8 cellular contexts compared by ENCODE assay signal in the genomic region with DNA sequence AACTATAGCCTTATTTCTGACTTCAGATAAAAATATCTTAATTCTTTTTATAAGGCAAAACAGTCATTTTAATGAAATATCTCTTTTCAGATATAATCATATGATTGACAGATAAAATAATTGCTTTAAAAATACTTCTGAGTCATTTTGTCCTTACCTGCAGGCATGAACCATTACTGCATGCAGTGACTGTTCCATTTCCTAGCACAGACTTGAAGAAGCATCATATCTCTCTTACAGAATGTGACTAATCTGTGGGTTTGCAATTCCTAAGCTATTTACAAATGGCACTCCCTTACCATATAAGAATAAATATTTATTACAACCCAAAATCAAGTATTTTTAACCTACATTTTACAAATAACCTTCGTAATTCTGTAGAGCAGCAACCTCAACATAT.
A peak's percentile ranks its signal among the peaks of the same experiment; 100 is the strongest.
DNase-seq lines count a peak whose midpoint lies in the region; ATAC-seq, FAIRE-seq and TF ChIP-seq lines count a peak whose summit lies in the region.

No MANE protein-coding gene starts in this region.

- ATAC-seq in HG03342 (IDR thresholded peaks at IDR 0.05; ENCODE audit: unreplicated experiment) (peak; percentile 40), GM23338 (no peak), GM21423 (IDR thresholded peaks at IDR 0.05; ENCODE audit: unreplicated experiment) (no peak)
- ATAC-seq in activated naive CD8-positive, alpha-beta T cell treated with anti-CD3 and anti-CD28 coated beads, Interleukin-2, amount 50 U/mL, for 24 hours, result peak; percentile 89

- no peaks in the 10 kb centered on the region for H3K9me3 Mint-ChIP-seq in activated naive CD8-positive, alpha-beta T cell treated with anti-CD3 and anti-CD28 coated beads, Interleukin-2, amount 50 U/mL, for 24 hours
- no peaks in the 10 kb centered on the region for H3K9me3 Mint-ChIP-seq in GM23338

- H3K27me3 ChIP-seq in GM06990 (replicated peaks; ENCODE audit: control insufficient read depth, insufficient read depth, low read length) (no peaks in the 10 kb centered on the region), GM23338 (ENCODE audit: insufficient read depth) (no peaks in the 10 kb centered on the region)

- FAIRE-seq in islet of Langerhans (lab: Jason Lieb, UNC), result peak; percentile 53

- TF ChIP-seq CTCF in GM06990 (IDR thresholded peaks at IDR 0.05; ENCODE audit: insufficient read depth, low read length, poor library complexity, severe bottlenecking) (no peak), GM23338 (conservative IDR thresholded peaks at IDR 0.05; ENCODE audit: low read depth in 2 of 2) (no peak)

- H3K4me3 ChIP-seq in GM06990 (replicated peaks; ENCODE audit: low read depth, low read length) (peak overlapping the region; percentile 61), GM23338 (no peak overlapping the region)

- no peak overlapping the region for H2AFZ ChIP-seq in GM23338

- no peaks in the 10 kb centered on the region for H3K36me3 Mint-ChIP-seq in activated naive CD8-positive, alpha-beta T cell treated with anti-CD3 and anti-CD28 coated beads, Interleukin-2, amount 50 U/mL, for 24 hours (ENCODE audit: low read depth)
- no peaks in the 10 kb centered on the region for H3K36me3 Mint-ChIP-seq in GM23338 (ENCODE audit: low read depth)

- H3K4me1 ChIP-seq in GM23338 (ENCODE audit: insufficient read depth), result peaks cover 13% of the 10 kb centered on the region; the same call in 1 of the 2 replicates

- H3K4me2 ChIP-seq in GM23338, result no peak overlapping the region

- no peak for DNase-seq in GM06990 (ENCODE audit: extremely low read depth, insufficient read length)
- DNase-seq in activated naive CD8-positive, alpha-beta T cell treated with anti-CD3 and anti-CD28 coated beads, Interleukin-2, amount 50 U/mL, for 24 hours, result no peak
- no peak for DNase-seq in GM23338 (ENCODE audit: low spot score)
- DNase-seq in activated gamma-delta T cell (lab: John Stamatoyannopoulos, UW), result no peak

- peaks cover 78% of the 10 kb centered on the region for H3K79me2 ChIP-seq in GM23338 (replicated peaks; ENCODE audit: insufficient read depth)

- no peaks in the 10 kb centered on the region for H3K27me3 Mint-ChIP-seq in activated naive CD8-positive, alpha-beta T cell treated with anti-CD3 and anti-CD28 coated beads, Interleukin-2, amount 50 U/mL, for 24 hours
- peaks cover 6% of the 10 kb centered on the region for H3K27me3 Mint-ChIP-seq in GM23338 (ENCODE audit: insufficient read depth, low read depth, poor library complexity)

- H4K20me1 ChIP-seq in GM23338 (replicated peaks; ENCODE audit: insufficient read depth), result no peaks in the 10 kb centered on the region

- H3F3A ChIP-seq in GM23338 (replicated peaks; ENCODE audit: low read depth), result no peaks in the 10 kb centered on the region

- H3K4me3 Mint-ChIP-seq in activated naive CD8-positive, alpha-beta T cell treated with anti-CD3 and anti-CD28 coated beads, Interleukin-2, amount 50 U/mL, for 24 hours, result peak overlapping the region; percentile 79
- no peak overlapping the region for H3K4me3 Mint-ChIP-seq in GM23338

- H3K27ac ChIP-seq in temporal lobe (ENCODE audit: low read depth, low read length) (peak overlapping the region; percentile 42), GM23338 (ENCODE audit: low read depth) (no peak overlapping the region)

- H3K9me2 ChIP-seq in GM23338 (ENCODE audit: insufficient read depth), result no peaks in the 10 kb centered on the region

- peak overlapping the region; percentile 87 for H3K27ac Mint-ChIP-seq in activated naive CD8-positive, alpha-beta T cell treated with anti-CD3 and anti-CD28 coated beads, Interleukin-2, amount 50 U/mL, for 24 hours
- no peak overlapping the region for H3K27ac Mint-ChIP-seq in GM23338

- H3K4me1 Mint-ChIP-seq in activated naive CD8-positive, alpha-beta T cell treated with anti-CD3 and anti-CD28 coated beads, Interleukin-2, amount 50 U/mL, for 24 hours, result peaks cover 56% of the 10 kb centered on the region
- peaks cover 27% of the 10 kb centered on the region for H3K4me1 Mint-ChIP-seq in GM23338

- H3K36me3 ChIP-seq in GM06990 (ENCODE audit: control insufficient read depth, insufficient read depth, low read length) (no peaks in the 10 kb centered on the region), GM23338 (ENCODE audit: insufficient read depth) (no peaks in the 10 kb centered on the region)

TF ChIP-seq in GM23338, 12 proteins besides CTCF, POLR2A, EP300 and RAD21 (continues in another document):
- TF ChIP-seq EZH2phosphoT487 (IDR thresholded peaks at IDR 0.05; ENCODE audit: unreplicated experiment), result no peak
- no peak for TF ChIP-seq ZNF331 (CRISPR knock-in tag; IDR thresholded peaks at IDR 0.05; ENCODE audit: low read depth)
- no peak for TF ChIP-seq EZH2 (IDR thresholded peaks at IDR 0.05; ENCODE audit: low read depth, unreplicated experiment)
- no peak for TF ChIP-seq JUNB (IDR thresholded peaks at IDR 0.05; ENCODE audit: unreplicated experiment)
- no peak for TF ChIP-seq STAT1 (IDR thresholded peaks at IDR 0.05; ENCODE audit: unreplicated experiment)
- no peak for TF ChIP-seq POLR2AphosphoS5 (IDR thresholded peaks at IDR 0.05; ENCODE audit: low read depth)
- TF ChIP-seq, protein P1, sequence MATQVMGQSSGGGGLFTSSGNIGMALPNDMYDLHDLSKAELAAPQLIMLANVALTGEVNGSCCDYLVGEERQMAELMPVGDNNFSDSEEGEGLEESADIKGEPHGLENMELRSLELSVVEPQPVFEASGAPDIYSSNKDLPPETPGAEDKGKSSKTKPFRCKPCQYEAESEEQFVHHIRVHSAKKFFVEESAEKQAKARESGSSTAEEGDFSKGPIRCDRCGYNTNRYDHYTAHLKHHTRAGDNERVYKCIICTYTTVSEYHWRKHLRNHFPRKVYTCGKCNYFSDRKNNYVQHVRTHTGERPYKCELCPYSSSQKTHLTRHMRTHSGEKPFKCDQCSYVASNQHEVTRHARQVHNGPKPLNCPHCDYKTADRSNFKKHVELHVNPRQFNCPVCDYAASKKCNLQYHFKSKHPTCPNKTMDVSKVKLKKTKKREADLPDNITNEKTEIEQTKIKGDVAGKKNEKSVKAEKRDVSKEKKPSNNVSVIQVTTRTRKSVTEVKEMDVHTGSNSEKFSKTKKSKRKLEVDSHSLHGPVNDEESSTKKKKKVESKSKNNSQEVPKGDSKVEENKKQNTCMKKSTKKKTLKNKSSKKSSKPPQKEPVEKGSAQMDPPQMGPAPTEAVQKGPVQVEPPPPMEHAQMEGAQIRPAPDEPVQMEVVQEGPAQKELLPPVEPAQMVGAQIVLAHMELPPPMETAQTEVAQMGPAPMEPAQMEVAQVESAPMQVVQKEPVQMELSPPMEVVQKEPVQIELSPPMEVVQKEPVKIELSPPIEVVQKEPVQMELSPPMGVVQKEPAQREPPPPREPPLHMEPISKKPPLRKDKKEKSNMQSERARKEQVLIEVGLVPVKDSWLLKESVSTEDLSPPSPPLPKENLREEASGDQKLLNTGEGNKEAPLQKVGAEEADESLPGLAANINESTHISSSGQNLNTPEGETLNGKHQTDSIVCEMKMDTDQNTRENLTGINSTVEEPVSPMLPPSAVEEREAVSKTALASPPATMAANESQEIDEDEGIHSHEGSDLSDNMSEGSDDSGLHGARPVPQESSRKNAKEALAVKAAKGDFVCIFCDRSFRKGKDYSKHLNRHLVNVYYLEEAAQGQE (IDR thresholded peaks at IDR 0.05; ENCODE audit: unreplicated experiment), result no peak
- TF ChIP-seq, protein P2, sequence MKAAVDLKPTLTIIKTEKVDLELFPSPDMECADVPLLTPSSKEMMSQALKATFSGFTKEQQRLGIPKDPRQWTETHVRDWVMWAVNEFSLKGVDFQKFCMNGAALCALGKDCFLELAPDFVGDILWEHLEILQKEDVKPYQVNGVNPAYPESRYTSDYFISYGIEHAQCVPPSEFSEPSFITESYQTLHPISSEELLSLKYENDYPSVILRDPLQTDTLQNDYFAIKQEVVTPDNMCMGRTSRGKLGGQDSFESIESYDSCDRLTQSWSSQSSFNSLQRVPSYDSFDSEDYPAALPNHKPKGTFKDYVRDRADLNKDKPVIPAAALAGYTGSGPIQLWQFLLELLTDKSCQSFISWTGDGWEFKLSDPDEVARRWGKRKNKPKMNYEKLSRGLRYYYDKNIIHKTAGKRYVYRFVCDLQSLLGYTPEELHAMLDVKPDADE (IDR thresholded peaks at IDR 0.05), result no peak
- no peak for TF ChIP-seq CREB1 (CRISPR knock-in tag; IDR thresholded peaks at IDR 0.05; ENCODE audit: low read depth)
- TF ChIP-seq NANOG (IDR thresholded peaks at IDR 0.05; ENCODE audit: borderline replicate concordance), result no peak
- no peak for TF ChIP-seq ZNF114 (CRISPR knock-in tag; IDR thresholded peaks at IDR 0.05)

Comparison
In these comparisons a context has a peak if more than half of its experiments do, and no peak if none do; other contexts are left out.
1. ATAC-seq: peak in HG03342 (single experiment) and activated naive CD8-positive, alpha-beta T cell treated with anti-CD3 and anti-CD28 coated beads, Interleukin-2, amount 50 U/mL, for 24 hours (single experiment); none in GM23338 (single experiment) and GM21423 (single experiment).